In genomic region chr11:10800292-10800691, GRCh38 we compare ENCODE assay signal across 15 cellular contexts. TPM values are rescaled to one million over a fixed set of nuclear protein-coding genes. Genes with fewer than 3 reads are reported as not detected.
A peak's percentile ranks its signal among the peaks of the same experiment; 100 is the strongest.
DNase-seq lines count a peak whose midpoint lies in the region; ATAC-seq lines count a peak whose summit lies in the region.
"Had no signal": no experiment of that assay in that cellular context is flagged by ENCODE, and none has a peak within 500 bp of the region (broad histone marks: within the 10 kb centered on the region; RNA-seq: fewer than 3 reads in every experiment).

No MANE protein-coding gene starts in this region.

- H3K27me3 Mint-ChIP-seq in stimulated activated naive CD8-positive, alpha-beta T cell treated with anti-CD3 and anti-CD28 coated beads, Interleukin-15, Interleukin-2, amounts not matched to agents 100 ng/mL and 50 ng/mL, for 24 hours = no peaks in the 10 kb centered on the region
- H3K27me3 Mint-ChIP-seq in T-helper 2 cell treated with Interferon-gamma antibody and Interleukin-4, amounts not matched to agents 5 μg/mL and 100 μg/mL, for 36 hours (ENCODE audit: low read depth) = no peaks in the 10 kb centered on the region
- peaks cover 0 to 10% (median 0%) of the 10 kb centered on the region in 3 donors for H3K27me3 Mint-ChIP-seq in immature natural killer cell (ENCODE audit: low read depth in 3 of 3)

- no peaks in the 10 kb centered on the region for H3K9me3 Mint-ChIP-seq in stimulated activated naive CD8-positive, alpha-beta T cell treated with anti-CD3 and anti-CD28 coated beads, Interleukin-15, Interleukin-2, amounts not matched to agents 100 ng/mL and 50 ng/mL, for 24 hours
- no peaks in the 10 kb centered on the region for H3K9me3 Mint-ChIP-seq in T-helper 2 cell treated with Interferon-gamma antibody and Interleukin-4, amounts not matched to agents 5 μg/mL and 100 μg/mL, for 36 hours
- H3K9me3 Mint-ChIP-seq in immature natural killer cell = no peaks in the 10 kb centered on the region
- H3K9me3 Mint-ChIP-seq: HFFc6 had no signal

- no peak overlapping the region for H3K4me3 Mint-ChIP-seq in stimulated activated naive CD8-positive, alpha-beta T cell treated with anti-CD3 and anti-CD28 coated beads, Interleukin-15, Interleukin-2, amounts not matched to agents 100 ng/mL and 50 ng/mL, for 24 hours
- H3K4me3 Mint-ChIP-seq in T-helper 2 cell treated with Interferon-gamma antibody and Interleukin-4, amounts not matched to agents 5 μg/mL and 100 μg/mL, for 36 hours = peak overlapping the region; percentile 21
- H3K4me3 Mint-ChIP-seq in immature natural killer cell = no peak overlapping the region
- H3K4me3 Mint-ChIP-seq: HFFc6 had no signal

- peaks cover 71% of the 10 kb centered on the region for H3K4me1 Mint-ChIP-seq in stimulated activated naive CD8-positive, alpha-beta T cell treated with anti-CD3 and anti-CD28 coated beads, Interleukin-15, Interleukin-2, amounts not matched to agents 100 ng/mL and 50 ng/mL, for 24 hours (ENCODE audit: low read depth)
- H3K4me1 Mint-ChIP-seq in T-helper 2 cell treated with Interferon-gamma antibody and Interleukin-4, amounts not matched to agents 5 μg/mL and 100 μg/mL, for 36 hours (ENCODE audit: low read depth) = peaks cover 52% of the 10 kb centered on the region
- H3K4me1 Mint-ChIP-seq in immature natural killer cell = peaks cover 41 to 82% of the 10 kb centered on the region in 2 donors

- peaks cover 94% of the 10 kb centered on the region for H3K36me3 Mint-ChIP-seq in stimulated activated naive CD8-positive, alpha-beta T cell treated with anti-CD3 and anti-CD28 coated beads, Interleukin-15, Interleukin-2, amounts not matched to agents 100 ng/mL and 50 ng/mL, for 24 hours (ENCODE audit: low read depth)
- H3K36me3 Mint-ChIP-seq in T-helper 2 cell treated with Interferon-gamma antibody and Interleukin-4, amounts not matched to agents 5 μg/mL and 100 μg/mL, for 36 hours (ENCODE audit: low read depth) = peaks cover 90% of the 10 kb centered on the region
- H3K36me3 Mint-ChIP-seq in immature natural killer cell = peaks cover 39 to 71% (median 57%) of the 10 kb centered on the region in 3 donors

- H3K27ac Mint-ChIP-seq in stimulated activated naive CD8-positive, alpha-beta T cell treated with anti-CD3 and anti-CD28 coated beads, Interleukin-15, Interleukin-2, amounts not matched to agents 100 ng/mL and 50 ng/mL, for 24 hours = peak overlapping the region; percentile 52
- H3K27ac Mint-ChIP-seq in T-helper 2 cell treated with Interferon-gamma antibody and Interleukin-4, amounts not matched to agents 5 μg/mL and 100 μg/mL, for 36 hours = peak overlapping the region; percentile 55
- H3K27ac Mint-ChIP-seq in immature natural killer cell = peak overlapping the region in 5 of 6 donors; percentile 2 to 66 (median 64)
- H3K27ac Mint-ChIP-seq: HFFc6 had no signal

- no peak for ATAC-seq in stimulated activated naive CD8-positive, alpha-beta T cell treated with anti-CD3 and anti-CD28 coated beads, Interleukin-15, Interleukin-2, amounts not matched to agents 100 U/mL and 50 U/mL, for 24 hours
- no peak for ATAC-seq in GM18867 (IDR thresholded peaks at IDR 0.05; ENCODE audit: unreplicated experiment)
- no peak for ATAC-seq in HG03159 (IDR thresholded peaks at IDR 0.05; ENCODE audit: unreplicated experiment)
- ATAC-seq: lower lobe of right lung had no signal

- DNase-seq in stimulated activated naive CD8-positive, alpha-beta T cell treated with anti-CD3 and anti-CD28 coated beads, Interleukin-15, Interleukin-2, amounts not matched to agents 100 U/mL and 50 U/mL, for 24 hours = no peak
- no peak for DNase-seq in T-helper 2 cell treated with Interferon-gamma antibody and Interleukin-4, amounts not matched to agents 5 μg/mL and 100 μg/mL, for 36 hours (ENCODE audit: low spot score)
- no peak for DNase-seq in immature natural killer cell
- DNase-seq in putamen (ENCODE audit: low spot score) = no peak
- DNase-seq: DMS153, esophagus squamous epithelium, HFFc6, lower lobe of right lung, NCI-H2081 treated with DMSO at 0.1 percent for 48 hours, NCI-H526, OCI-M1, SK-N-SH had no signal

RNA-seq across cellular contexts. Expression of gene EIF4G2, which starts 8.4 kb away (rescaled TPM):
- polyA plus RNA-seq in immature natural killer cell = 100 to 1,000 TPM; 322 to 508 (median 441) TPM

RNA-seq across cellular contexts. Expression of gene CTR9, which starts 49.2 kb away (rescaled TPM):
- polyA plus RNA-seq in immature natural killer cell = 10 to 100 TPM; 32.6 to 68.0 (median 43.2) TPM

RNA-seq across cellular contexts. Expression of gene ZBED5, which starts 57.6 kb away (rescaled TPM):
- polyA plus RNA-seq in immature natural killer cell = 10 to 100 TPM in 1 of 3 donors, 1 to 10 TPM in 2; 7.2 to 14.7 (median 9.8) TPM
